In the genomic region with DNA sequence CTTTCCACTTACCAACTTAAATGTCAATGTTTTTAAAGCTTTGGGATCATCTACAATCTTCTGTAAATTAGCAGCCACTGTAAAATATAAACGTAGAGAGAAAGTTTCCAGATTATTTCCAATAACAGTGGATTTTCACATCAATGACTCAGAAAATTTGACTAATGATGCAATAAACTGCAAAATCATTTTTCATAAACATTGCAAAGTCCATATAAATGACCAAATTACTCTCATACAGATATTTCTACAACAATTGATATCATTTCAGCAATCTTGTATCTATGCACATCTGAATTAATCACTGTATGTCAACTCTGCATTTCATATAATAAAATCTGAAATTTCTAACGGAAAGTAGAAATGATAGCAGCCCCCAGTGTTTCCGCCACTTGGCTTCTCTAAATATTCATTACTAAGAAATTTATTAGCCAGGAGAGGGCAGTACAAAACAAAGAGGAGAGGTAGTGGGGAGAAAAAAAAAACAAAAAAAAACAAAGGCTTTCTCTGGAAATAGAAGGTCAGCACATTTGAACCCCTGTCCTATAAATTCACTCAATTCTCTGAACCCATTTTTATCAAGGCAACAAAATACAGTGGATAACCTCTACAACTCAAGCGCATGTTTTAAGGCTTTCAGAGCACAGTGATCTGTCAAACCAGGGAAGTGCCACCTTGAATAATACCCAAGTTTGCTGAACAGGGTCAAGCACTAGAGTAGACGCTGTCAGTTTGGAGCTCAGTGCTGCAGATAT, we compare ENCODE assay signal across 12 cellular contexts.
DNase-seq lines count a peak whose midpoint lies in the region; ATAC-seq and TF ChIP-seq lines count a peak whose summit lies in the region.
"Had no signal": no experiment of that assay in that cellular context is flagged by ENCODE, and none has a peak within 500 bp of the region (broad histone marks: within the 10 kb centered on the region; RNA-seq: fewer than 3 reads in every experiment).

No MANE protein-coding gene starts in this region.

- TF ChIP-seq EP300 in Ishikawa (IDR thresholded peaks at IDR 0.05; ENCODE audit: borderline replicate concordance), result no peak

- no peak overlapping the region for H3K4me2 ChIP-seq in DND-41 (ENCODE audit: insufficient read depth, low read length)

- H4K20me1 ChIP-seq in DND-41 (ENCODE audit: insufficient read depth, low read length), result no peaks in the 10 kb centered on the region

- peaks cover 0 to 9% (median 3%) of the 10 kb centered on the region in 3 donors for H3K27me3 Mint-ChIP-seq in immature natural killer cell (ENCODE audit: low read depth in 3 of 3)
- H3K27me3 Mint-ChIP-seq: activated CD4-positive, alpha-beta T cell treated with anti-CD3 and anti-CD28 coated beads, Interleukin-2, amount 10 ng/mL, durations not matched to agents 7 days and 5 days; stimulated activated memory B cell treated with anti-CD40 and anti-IgM and Interleukin-4, amounts not matched to agents 10 μg/mL and 1 μg/mL and 100 μg/mL, for 72 hours had no signal

- ATAC-seq in DND-41 (ENCODE audit: insufficient read depth, low read depth) (no peak), body of pancreas (no peak), GM21528 (IDR thresholded peaks at IDR 0.05; ENCODE audit: low FRiP score, unreplicated experiment) (no peak), HG02623 (IDR thresholded peaks at IDR 0.05; ENCODE audit: unreplicated experiment) (no peak), GM21723 (IDR thresholded peaks at IDR 0.05; ENCODE audit: unreplicated experiment) (no peak)
- ATAC-seq: sciatic nerve; stimulated activated memory B cell treated with anti-CD40 and anti-IgM and Interleukin-4, amounts not matched to agents 10 μg/mL and 1 μg/mL and 100 μg/mL, for 72 hours had no signal

- H2AFZ ChIP-seq in DND-41 (ENCODE audit: low read depth, low read length), result no peak overlapping the region

- peaks cover 8 to 32% (median 31%) of the 10 kb centered on the region in 3 donors for H3K36me3 Mint-ChIP-seq in immature natural killer cell

- H3K79me2 ChIP-seq in DND-41 (ENCODE audit: insufficient read depth, low read length), result no peaks in the 10 kb centered on the region

- peak overlapping the region in 1 of 6 donors; percentile 61 for H3K27ac Mint-ChIP-seq in immature natural killer cell
- H3K27ac Mint-ChIP-seq: activated CD4-positive, alpha-beta T cell treated with anti-CD3 and anti-CD28 coated beads, Interleukin-2, amount 10 ng/mL, durations not matched to agents 7 days and 5 days had no signal

- H3K27me3 ChIP-seq in DND-41 (ENCODE audit: insufficient read depth, low read length, poor library complexity) (no peaks in the 10 kb centered on the region), body of pancreas (no peaks in the 10 kb centered on the region)

- H3K4me1 Mint-ChIP-seq in immature natural killer cell, result peaks cover 7 to 39% of the 10 kb centered on the region in 2 donors

- intact Hi-C loops in body of pancreas (cut with DNase I), result no loop called here

- TF ChIP-seq CTCF in DND-41 (IDR thresholded peaks at IDR 0.05; ENCODE audit: borderline replicate concordance, extremely low read depth, low read length, poor library complexity, severe bottlenecking), result peak; percentile 36
- TF ChIP-seq CTCF in body of pancreas (IDR thresholded peaks at IDR 0.05), result peak in 5 of 7 experiments; percentile 6 to 20 (median 9)

- WGBS in body of pancreas, 2 donors, result 82 to 87% methylated on average over 5 of the region's 5 CpGs

- H3K36me3 ChIP-seq in DND-41 (ENCODE audit: insufficient read depth, low read length) (0 out of 2 replicates have a peak, but pooled peaks cover 3% of the 10 kb centered on the region), body of pancreas (replicated peaks in 1 of 2; ENCODE audit: insufficient read depth in 1 of 2, low read depth in 2 of 2) (no peaks in the 10 kb centered on the region)

- H3K4me1 ChIP-seq in DND-41 (ENCODE audit: insufficient read depth, low read length), result no peaks in the 10 kb centered on the region
- no peaks in the 10 kb centered on the region for H3K4me1 ChIP-seq in body of pancreas

- no peaks in the 10 kb centered on the region for H3K9me3 Mint-ChIP-seq in immature natural killer cell
- H3K9me3 Mint-ChIP-seq: activated CD4-positive, alpha-beta T cell treated with anti-CD3 and anti-CD28 coated beads, Interleukin-2, amount 10 ng/mL, durations not matched to agents 7 days and 5 days; stimulated activated memory B cell treated with anti-CD40 and anti-IgM and Interleukin-4, amounts not matched to agents 10 μg/mL and 1 μg/mL and 100 μg/mL, for 72 hours had no signal

- H3K4me3 ChIP-seq in DND-41 (ENCODE audit: low read depth in 1 of 2, low read length in 2 of 2) (no peak overlapping the region), body of pancreas (no peak overlapping the region)

- TF ChIP-seq RAD21 in Ishikawa (IDR thresholded peaks at IDR 0.05; ENCODE audit: low read depth), result peak; percentile 52

- H3K9me3 ChIP-seq in DND-41 (ENCODE audit: insufficient read depth, low read length, severe bottlenecking) (no peaks in the 10 kb centered on the region), body of pancreas (no peaks in the 10 kb centered on the region)

- no peak overlapping the region for H3K9ac ChIP-seq in DND-41 (ENCODE audit: low read depth, low read length)

- H3K27ac ChIP-seq in DND-41 (ENCODE audit: low read length) (no peak overlapping the region), body of pancreas (no peak overlapping the region)

- no peak for DNase-seq in DND-41
- DNase-seq in body of pancreas, result no peak
- peak; percentile 30 for DNase-seq in medulla oblongata (ENCODE audit: extremely low spot score)
- no peak for DNase-seq in immature natural killer cell
- DNase-seq: activated CD4-positive, alpha-beta T cell treated with anti-CD3 and anti-CD28 coated beads, Interleukin-2, amount 10 ng/mL, durations not matched to agents 7 days and 5 days; NCI-H510A had no signal

- TF ChIP-seq POLR2A in body of pancreas (IDR thresholded peaks at IDR 0.05), result no peak

- H3K4me3 Mint-ChIP-seq in immature natural killer cell, result no peak overlapping the region
- H3K4me3 Mint-ChIP-seq: activated CD4-positive, alpha-beta T cell treated with anti-CD3 and anti-CD28 coated beads, Interleukin-2, amount 10 ng/mL, durations not matched to agents 7 days and 5 days had no signal

TF ChIP-seq in Ishikawa, 13 proteins besides CTCF, POLR2A, EP300 and RAD21:
- TF ChIP-seq TAF1 (IDR thresholded peaks at IDR 0.05; ENCODE audit: low read depth), result no peak
- no peak for TF ChIP-seq NFIC (IDR thresholded peaks at IDR 0.05)
- TF ChIP-seq TEAD4 (IDR thresholded peaks at IDR 0.05), result no peak
- TF ChIP-seq, protein P1, sequence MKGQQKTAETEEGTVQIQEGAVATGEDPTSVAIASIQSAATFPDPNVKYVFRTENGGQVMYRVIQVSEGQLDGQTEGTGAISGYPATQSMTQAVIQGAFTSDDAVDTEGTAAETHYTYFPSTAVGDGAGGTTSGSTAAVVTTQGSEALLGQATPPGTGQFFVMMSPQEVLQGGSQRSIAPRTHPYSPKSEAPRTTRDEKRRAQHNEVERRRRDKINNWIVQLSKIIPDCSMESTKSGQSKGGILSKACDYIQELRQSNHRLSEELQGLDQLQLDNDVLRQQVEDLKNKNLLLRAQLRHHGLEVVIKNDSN (IDR thresholded peaks at IDR 0.05), result no peak
- TF ChIP-seq, protein P2, sequence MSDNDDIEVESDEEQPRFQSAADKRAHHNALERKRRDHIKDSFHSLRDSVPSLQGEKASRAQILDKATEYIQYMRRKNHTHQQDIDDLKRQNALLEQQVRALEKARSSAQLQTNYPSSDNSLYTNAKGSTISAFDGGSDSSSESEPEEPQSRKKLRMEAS (IDR thresholded peaks at IDR 0.05), result no peak
- TF ChIP-seq CEBPB (IDR thresholded peaks at IDR 0.05), result no peak
- no peak for TF ChIP-seq TCF12 (IDR thresholded peaks at IDR 0.05; ENCODE audit: low read depth)
- TF ChIP-seq ZBTB7A (IDR thresholded peaks at IDR 0.05; ENCODE audit: low read depth), result no peak
- no peak for TF ChIP-seq CREB1 (IDR thresholded peaks at IDR 0.05; ENCODE audit: low read depth)
- TF ChIP-seq FOXM1 (IDR thresholded peaks at IDR 0.05; ENCODE audit: borderline replicate concordance, low read depth), result no peak
- no peak for TF ChIP-seq YY1 (IDR thresholded peaks at IDR 0.05; ENCODE audit: low read depth)
- TF ChIP-seq REST (IDR thresholded peaks at IDR 0.05; ENCODE audit: low read depth), result no peak
- no peak for TF ChIP-seq EGR1 (IDR thresholded peaks at IDR 0.05)
